In the genomic region with DNA sequence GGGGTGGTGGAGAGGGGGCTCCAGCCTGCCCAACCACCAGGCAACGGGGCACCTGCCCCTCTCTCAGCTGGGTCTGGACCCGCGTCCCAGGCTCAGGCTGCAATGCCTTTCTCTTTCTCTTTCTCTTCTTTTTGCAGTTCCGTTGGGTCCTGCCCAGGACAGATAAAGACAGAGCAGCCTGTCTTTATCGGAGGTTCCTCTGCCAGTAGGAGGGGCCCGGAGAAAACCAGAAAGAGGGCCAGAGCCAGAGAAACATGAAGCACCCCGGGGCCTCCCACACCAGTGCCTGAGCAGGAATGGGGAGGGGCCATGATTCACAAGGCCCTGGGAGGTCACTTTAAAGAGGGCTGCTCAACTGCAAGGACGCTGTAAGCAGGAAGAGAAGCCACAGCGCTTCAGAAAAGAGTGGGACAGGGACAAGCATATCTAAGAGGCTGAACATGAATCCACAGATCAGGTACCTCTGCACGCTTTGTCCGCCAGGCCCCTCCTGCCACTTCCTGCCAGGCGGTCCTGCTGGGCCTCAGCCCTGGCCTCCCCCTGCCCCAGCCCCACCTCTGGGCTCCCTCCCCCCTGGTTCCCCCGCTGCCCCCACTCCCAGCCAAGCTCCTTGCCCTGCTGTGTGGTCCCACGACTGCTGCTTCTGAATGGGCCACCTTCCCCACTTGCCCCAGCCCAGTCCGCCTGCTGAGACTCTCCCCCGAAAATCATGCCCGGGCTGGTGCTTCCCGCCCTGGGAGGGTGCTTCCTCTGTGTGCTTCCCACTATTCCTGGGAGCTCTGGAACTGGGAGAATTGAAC, we compare ENCODE assay signal across 8 cellular contexts. TPM values are rescaled to one million over a fixed set of nuclear protein-coding genes. Genes with fewer than 3 reads are reported as not detected.
A peak's percentile ranks its signal among the peaks of the same experiment; 100 is the strongest.
DNase-seq lines count a peak whose midpoint lies in the region; ATAC-seq and TF ChIP-seq lines count a peak whose summit lies in the region.

APOBEC3C (plus strand) TSS at position 335 of the 800 bp plus-strand sequence; CDS start at position 441, 106 bp downstream.

- no peak within 1 kb of the TSS for H2AK5ac ChIP-seq in mesenchymal stem cell (ENCODE audit: low read length, severe bottlenecking)

- H4K8ac ChIP-seq in mesenchymal stem cell (ENCODE audit: low read length), result peak within 1 kb of the TSS; percentile 97

- peak within 1 kb of the TSS; percentile 93 for H4K91ac ChIP-seq in mesenchymal stem cell (ENCODE audit: low read length)

- no peak for TF ChIP-seq CTCF in GM12864 (IDR thresholded peaks at IDR 0.05; ENCODE audit: low read depth, low read length, missing control alignments)

- peak within 1 kb of the TSS; percentile 81 to 84 for H3K4ac ChIP-seq in mesenchymal stem cell (ENCODE audit: low read depth in 1 of 2, low read length in 2 of 2)

- ATAC-seq in HG02610 (IDR thresholded peaks at IDR 0.05; ENCODE audit: unreplicated experiment), result peak; percentile 79

- peak within 1 kb of the TSS; percentile 96 to 98 for H3K18ac ChIP-seq in mesenchymal stem cell (ENCODE audit: low read depth in 1 of 2, low read length in 2 of 2)

- H3K23ac ChIP-seq in mesenchymal stem cell (ENCODE audit: low read length in 2 of 2), result no peak within 1 kb of the TSS

- H2BK5ac ChIP-seq in mesenchymal stem cell (ENCODE audit: low read depth, low read length, poor library complexity, severe bottlenecking), result peak within 1 kb of the TSS; percentile 94

- peaks cover 17% of the 10 kb centered on the region for H3K4me1 ChIP-seq in mesenchymal stem cell (ENCODE audit: control insufficient read depth, insufficient read depth, low read depth, low read length)

- H3K27ac ChIP-seq in mesenchymal stem cell (ENCODE audit: low read length, poor library complexity, severe bottlenecking), result peak within 1 kb of the TSS; percentile 90

- H3K4me3 ChIP-seq in GM12864 (ENCODE audit: low read depth, low read length) (peak within 1 kb of the TSS; percentile 60), mesenchymal stem cell (ENCODE audit: insufficient read depth in 1 of 2, low read depth in 1 of 2, low read length in 2 of 2) (peak within 1 kb of the TSS; percentile 56 to 90)

- no peaks in the 10 kb centered on the region for H3K9me3 ChIP-seq in mesenchymal stem cell (ENCODE audit: control insufficient read depth, low read length)

- peaks cover 15% of the 10 kb centered on the region for H3K79me1 ChIP-seq in mesenchymal stem cell (replicated peaks; ENCODE audit: low read length, poor library complexity, severe bottlenecking)

- peaks cover 12 to 18% of the 10 kb centered on the region in 2 experiments for H3K36me3 ChIP-seq in mesenchymal stem cell (ENCODE audit: control insufficient read depth in 1 of 2, insufficient read depth in 2 of 2, low read depth in 1 of 2, low read length in 2 of 2)

- no peaks in the 10 kb centered on the region for H3K27me3 ChIP-seq in mesenchymal stem cell (ENCODE audit: control insufficient read depth in 1 of 2, insufficient read depth in 1 of 2, low read length in 2 of 2)

- WGBS in mesenchymal stem cell, result 3% methylated on average over 17 of the region's 18 CpGs

- DNase-seq in GM12864 (ENCODE audit: low read depth) (peak; percentile 80), NCI-H460 (ENCODE audit: extremely low read depth, low read depth) (peak; percentile 24), mesenchymal stem cell (peak; percentile 95), NCI-H1694 (lab: John Stamatoyannopoulos, UW) (no peak)
- DNase-seq in activated CD4-positive, alpha-beta T cell treated with anti-CD3 and anti-CD28 coated beads, Interleukin-2, amount 50 U/mL, for 48 hours, result peak; percentile 82 to 88
- DNase-seq in effector CD4-positive, alpha-beta T cell, result peak; percentile 62
- peak; percentile 51 for DNase-seq in stimulated activated CD8-positive, alpha-beta memory T cell treated with anti-CD3 and anti-CD28 coated beads, Interleukin-15, amount 100 ng/mL, for 1 hour (ENCODE audit: low read depth)

- no peak within 1 kb of the TSS for H2AFZ ChIP-seq in mesenchymal stem cell (ENCODE audit: low read depth, low read length)

- H2BK15ac ChIP-seq in mesenchymal stem cell (ENCODE audit: low read depth, poor library complexity, severe bottlenecking), result peak within 1 kb of the TSS; percentile 97

- H3K9ac ChIP-seq in mesenchymal stem cell (ENCODE audit: low read length), result peak within 1 kb of the TSS; percentile 86

- H2BK120ac ChIP-seq in mesenchymal stem cell (ENCODE audit: low read depth, low read length), result peak within 1 kb of the TSS; percentile 89

- peak within 1 kb of the TSS; percentile 28 to 88 for H2BK12ac ChIP-seq in mesenchymal stem cell (ENCODE audit: low read length in 2 of 2)

- peak within 1 kb of the TSS; percentile 54 for H3K4me2 ChIP-seq in mesenchymal stem cell (ENCODE audit: low read length, poor library complexity, severe bottlenecking)

- H3K14ac ChIP-seq in mesenchymal stem cell (ENCODE audit: low read length in 2 of 2), result peak within 1 kb of the TSS in 1 of 2 experiments; percentile 84

RNA-seq across cellular contexts. Expression of gene APOBEC3C, which starts in this region (rescaled TPM):
- 7.2 and 8.0 TPM in 2 replicates for total RNA-seq in NCI-H460 (2014; rRNA removed; shearing (Covaris generic))
- 2.7 and 3.7 TPM in 2 replicates for polyA plus RNA-seq in NCI-H460 (2014; cell fraction: nucleus; rRNA removed)
- polyA plus RNA-seq in mesenchymal stem cell (2013, experiment 1 of 2), result 121 TPM
- polyA plus RNA-seq in mesenchymal stem cell (2013, experiment 2 of 2), result 121 TPM
